Comparison of ENCODE assay signal across 10 cellular contexts in the genomic region with DNA sequence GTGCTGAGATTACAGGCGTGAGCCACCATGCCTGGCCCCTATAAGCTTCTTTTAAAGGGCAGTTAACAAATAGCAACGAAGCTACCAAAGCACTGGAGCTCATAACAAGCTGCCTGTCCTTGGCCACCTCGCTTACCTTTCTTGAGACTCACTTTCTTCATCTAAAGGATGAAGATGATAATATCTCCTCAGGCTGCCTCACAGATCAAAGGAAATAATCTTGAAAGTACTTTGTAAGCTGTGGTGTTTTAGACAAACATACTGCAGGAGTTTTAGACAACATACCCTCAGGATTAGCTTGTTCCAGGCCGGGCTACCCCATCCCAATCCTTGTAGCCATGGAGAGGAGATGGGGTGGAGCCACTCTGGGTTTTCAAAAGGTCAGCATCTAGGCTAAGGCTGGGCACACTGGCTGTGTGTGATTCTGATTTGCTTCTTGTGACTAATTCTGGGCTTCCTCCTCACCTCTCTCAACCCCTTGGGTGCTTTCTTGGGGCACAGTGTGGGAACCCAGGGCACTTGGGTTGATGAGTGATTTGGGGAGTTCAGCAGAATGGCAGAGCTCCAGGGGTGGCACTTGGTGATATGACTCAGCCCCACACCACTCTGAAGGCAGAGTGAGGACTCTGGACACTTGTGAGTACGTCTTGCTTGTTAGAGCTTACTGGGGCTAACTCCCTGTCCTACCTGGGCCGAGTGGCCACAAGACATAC. TPM values are rescaled to one million over a fixed set of nuclear protein-coding genes. Genes with fewer than 3 reads are reported as not detected.
DNase-seq lines count a peak whose midpoint lies in the region; ATAC-seq and TF ChIP-seq lines count a peak whose summit lies in the region.
"Had no signal": no experiment of that assay in that cellular context is flagged by ENCODE, and none has a peak within 500 bp of the region (broad histone marks: within the 10 kb centered on the region; RNA-seq: fewer than 3 reads in every experiment).

No MANE protein-coding gene starts in this region.

- H3K4me1 ChIP-seq in transverse colon = peaks cover 0 to 10% (median 8%) of the 10 kb centered on the region in 4 donors
- H3K4me1 ChIP-seq in hepatocyte (ENCODE audit: insufficient read depth) = no peaks in the 10 kb centered on the region

- in situ Hi-C loops in transverse colon (cut with MboI; ENCODE audit: low pct_ligation_motif_present in 1 of 4, low pct_unique_long_range_greater_than_20kb in 1 of 4, low sequenced_read_pairs in 3 of 4) = no loop called here

- 60 to 71% methylated on average over 1 to 6 of the region's 6 CpGs for WGBS in transverse colon (ENCODE audit: low coverage in 1 of 2), 2 donors
- 75% methylated on average over 6 of the region's 6 CpGs for WGBS in hepatocyte (ENCODE audit: low lambda C conversion rate, missing lambda C conversion rate)

- no peaks in the 10 kb centered on the region for H3K9me3 ChIP-seq in transverse colon
- H3K9me3 ChIP-seq in hepatocyte (ENCODE audit: low read depth) = no peaks in the 10 kb centered on the region
- H3K9me3 ChIP-seq: ovary had no signal

- no peak overlapping the region for H3K4me2 ChIP-seq in hepatocyte

- TF ChIP-seq CTCF in foreskin fibroblast (IDR thresholded peaks at IDR 0.05; ENCODE audit: low read depth, low read length) (no peak), coronary artery (IDR thresholded peaks at IDR 0.05) (no peak), transverse colon (IDR thresholded peaks at IDR 0.05) (no peak), hepatocyte (IDR thresholded peaks at IDR 0.05; ENCODE audit: poor library complexity) (no peak)

- no peak overlapping the region for H3K27ac ChIP-seq in coronary artery
- H3K27ac ChIP-seq in transverse colon = no peak overlapping the region
- H3K27ac ChIP-seq in hepatocyte = no peak overlapping the region
- H3K27ac ChIP-seq: ovary had no signal

- H3K27me3 ChIP-seq in transverse colon = peaks cover 42% of the 10 kb centered on the region
- H3K27me3 ChIP-seq in hepatocyte = no peaks in the 10 kb centered on the region
- H3K27me3 ChIP-seq: ovary had no signal

- H3K27ac Mint-ChIP-seq in T-cell = peak overlapping the region; percentile 82 to 88
- H3K27ac Mint-ChIP-seq in natural killer cell treated with Interleukin-12 subunit alpha and Interleukin-12 subunit beta and Interleukin-15 and Interleukin-18, amount 100 ng/mL, for 72 hours = peak overlapping the region in 1 of 2 donors; percentile 35

- peaks cover 19 to 29% of the 10 kb centered on the region in 2 donors for H3K27me3 Mint-ChIP-seq in T-cell
- H3K27me3 Mint-ChIP-seq in natural killer cell treated with Interleukin-12 subunit alpha and Interleukin-12 subunit beta and Interleukin-15 and Interleukin-18, amount 100 ng/mL, for 72 hours = peaks cover 14 to 20% of the 10 kb centered on the region in 2 donors

- H3K79me2 ChIP-seq in hepatocyte = no peaks in the 10 kb centered on the region

- POLR2A ChIA-PET in T-cell (lab: Charles Lee) = interaction anchor here in 1 of 2 donors (0.6 to 0.9 kb wide), 3 partner anchors 10 to 285 kb away, joined by 3 to 4 read pairs (median 4); no protein-coding TSS in a partner anchor

- DNase-seq in T-cell (peak in 4 of 34 experiments; percentile 11 to 43 (median 28)), foreskin fibroblast (no peak), coronary artery (ENCODE audit: low spot score) (no peak), transverse colon (no peak), hepatocyte (ENCODE audit: low spot score) (no peak)
- DNase-seq in natural killer cell treated with Interleukin-12 subunit alpha and Interleukin-12 subunit beta and Interleukin-15 and Interleukin-18, amount 100 ng/mL, for 72 hours (ENCODE audit: low spot score) = no peak
- DNase-seq: NCI-H226, ovary had no signal

- TF ChIP-seq POLR2A in transverse colon (IDR thresholded peaks at IDR 0.05) = no peak

- intact Hi-C loops in transverse colon (cut with DNase I; ENCODE audit: low total_unique reads) = no loop called here

- ATAC-seq in GM18508 (IDR thresholded peaks at IDR 0.05; ENCODE audit: insufficient read depth, unreplicated experiment) (peak; percentile 71), HG02610 (IDR thresholded peaks at IDR 0.05; ENCODE audit: unreplicated experiment) (peak; percentile 53), T-cell (replicated peaks in 1 of 4) (peak; percentile 70 to 73 (median 72))
- ATAC-seq in natural killer cell treated with Interleukin-12 subunit alpha and Interleukin-12 subunit beta and Interleukin-15 and Interleukin-18, amount 100 ng/mL, for 72 hours = peak; percentile 87 to 89

- H2AFZ ChIP-seq in hepatocyte = no peak overlapping the region

- peaks cover 38 to 63% (median 42%) of the 10 kb centered on the region in 3 donors for H3K4me1 Mint-ChIP-seq in T-cell
- peaks cover 41 to 49% of the 10 kb centered on the region in 2 donors for H3K4me1 Mint-ChIP-seq in natural killer cell treated with Interleukin-12 subunit alpha and Interleukin-12 subunit beta and Interleukin-15 and Interleukin-18, amount 100 ng/mL, for 72 hours (ENCODE audit: low read depth in 2 of 2)

- no peaks in the 10 kb centered on the region for H4K20me1 ChIP-seq in hepatocyte (ENCODE audit: insufficient read depth, poor library complexity, severe bottlenecking)

- H3K36me3 Mint-ChIP-seq in T-cell = peaks cover 3% of the 10 kb centered on the region
- H3K36me3 Mint-ChIP-seq in natural killer cell treated with Interleukin-12 subunit alpha and Interleukin-12 subunit beta and Interleukin-15 and Interleukin-18, amount 100 ng/mL, for 72 hours = no peaks in the 10 kb centered on the region

- H3K4me3 ChIP-seq in foreskin fibroblast (ENCODE audit: low read depth in 1 of 2, low read length in 2 of 2) = no peak overlapping the region
- H3K4me3 ChIP-seq in coronary artery = no peak overlapping the region
- H3K4me3 ChIP-seq in transverse colon = no peak overlapping the region
- H3K4me3 ChIP-seq in hepatocyte = no peak overlapping the region
- H3K4me3 ChIP-seq: ovary had no signal

- TF ChIP-seq EP300 in transverse colon (IDR thresholded peaks at IDR 0.05; ENCODE audit: low read depth) = no peak

- H3K4me3 Mint-ChIP-seq in T-cell = peak overlapping the region in 1 of 3 donors; percentile 28
- peak overlapping the region; percentile 20 for H3K4me3 Mint-ChIP-seq in natural killer cell treated with Interleukin-12 subunit alpha and Interleukin-12 subunit beta and Interleukin-15 and Interleukin-18, amount 100 ng/mL, for 72 hours

- CTCF ChIA-PET in T-cell (lab: Charles Lee) = interaction anchor here (0.6 to 1.0 kb wide), 5 partner anchors 10 to 304 kb away, joined by 3 to 4 read pairs (median 3); no protein-coding TSS in a partner anchor

- no peaks in the 10 kb centered on the region for H3K9me3 Mint-ChIP-seq in T-cell
- no peaks in the 10 kb centered on the region for H3K9me3 Mint-ChIP-seq in natural killer cell treated with Interleukin-12 subunit alpha and Interleukin-12 subunit beta and Interleukin-15 and Interleukin-18, amount 100 ng/mL, for 72 hours

- no peaks in the 10 kb centered on the region for H3K9me2 ChIP-seq in hepatocyte (replicated peaks; ENCODE audit: insufficient read depth)

- no peaks in the 10 kb centered on the region for H3K36me3 ChIP-seq in transverse colon
- no peaks in the 10 kb centered on the region for H3K36me3 ChIP-seq in hepatocyte (replicated peaks; ENCODE audit: insufficient read depth, low read depth)
- H3K36me3 ChIP-seq: ovary had no signal

RNA-seq across cellular contexts. Expression of a gene that starts 5.2 kb away (rescaled TPM):
- total RNA-seq in T-cell (1 to 10 TPM; 1.2 to 6.7 (median 1.8) TPM), transverse colon (under 1 TPM in 1 of 4 donors, not detected in 3; 0.48 TPM), hepatocyte (not detected in 2 replicates)
- not detected for total RNA-seq in natural killer cell treated with Interleukin-12 subunit alpha and Interleukin-12 subunit beta and Interleukin-15 and Interleukin-18, amount 100 ng/mL, for 72 hours
- not detected in 2 replicates for polyA plus RNA-seq in hepatocyte
- total RNA-seq: ovary had no signal

RNA-seq across cellular contexts. Expression of a gene that starts 16.7 kb away (rescaled TPM):
- total RNA-seq in T-cell (under 1 TPM in 4 of 5 donors, not detected in 1; 0.09 to 0.62 (median 0.25) TPM), transverse colon (100 to 1,000 TPM; 139 to 609 (median 265) TPM), hepatocyte (40.5 and 51.0 TPM in 2 replicates)
- total RNA-seq in natural killer cell treated with Interleukin-12 subunit alpha and Interleukin-12 subunit beta and Interleukin-15 and Interleukin-18, amount 100 ng/mL, for 72 hours = under 1 TPM; 0.25 to 0.86 TPM
- 60.8 and 79.7 TPM in 2 replicates for polyA plus RNA-seq in hepatocyte

Comparison
In these comparisons a context has a peak if more than half of its experiments do, and no peak if none do; other contexts are left out.
1. RNA of a gene that starts 16.7 kb away (total RNA-seq): 139 to 609 TPM in transverse colon and 40.5 to 51.0 TPM in hepatocyte; 0.25 to 0.86 TPM in natural killer cell treated with Interleukin-12 subunit alpha and Interleukin-12 subunit beta and Interleukin-15 and Interleukin-18, amount 100 ng/mL, for 72 hours and 0.09 to 0.62 TPM in T-cell; every median in the first group is over 10 times any median in the second.
2. Peak in every context shown above with its lines, with median percentiles within 50 percentile points of each other: ATAC-seq.